In genomic region chr7:147245274-147245673, GRCh38 we compare ENCODE assay signal across 9 cellular contexts.
DNase-seq lines count a peak whose midpoint lies in the region; ATAC-seq and TF ChIP-seq lines count a peak whose summit lies in the region.
"Had no signal": no experiment of that assay in that cellular context is flagged by ENCODE, and none has a peak within 500 bp of the region (broad histone marks: within the 10 kb centered on the region; RNA-seq: fewer than 3 reads in every experiment).

No MANE protein-coding gene starts in this region.

- H3K27me3 Mint-ChIP-seq in T-cell, result no peaks in the 10 kb centered on the region
- H3K27me3 Mint-ChIP-seq: memory B cell had no signal

- no peak overlapping the region for H3K27ac Mint-ChIP-seq in T-cell
- H3K27ac Mint-ChIP-seq: memory B cell had no signal

- H3K4me3 ChIP-seq in AG09309 (ENCODE audit: control insufficient read depth, low read depth, low read length), result no peak overlapping the region
- H3K4me3 ChIP-seq in GM12864 (ENCODE audit: low read depth, low read length), result no peak overlapping the region

- ATAC-seq in HG03521 (IDR thresholded peaks at IDR 0.05; ENCODE audit: unreplicated experiment) (peak; percentile 56), T-cell (replicated peaks in 1 of 4) (no peak)

- H3K36me3 Mint-ChIP-seq in T-cell, result no peaks in the 10 kb centered on the region
- H3K36me3 Mint-ChIP-seq: memory B cell had no signal

- CTCF ChIA-PET in T-cell (lab: Charles Lee), result no interaction called here

- H3K4me3 Mint-ChIP-seq in T-cell, result no peak overlapping the region
- H3K4me3 Mint-ChIP-seq: memory B cell had no signal

- POLR2A ChIA-PET in T-cell (lab: Charles Lee), result no interaction called here

- DNase-seq in AG09309 (ENCODE audit: low read depth) (no peak), GM12864 (ENCODE audit: low read depth) (no peak), RPMI8226 (peak; percentile 70), fibroblast of gingiva (ENCODE audit: low read depth) (peak; percentile 3), pons (ENCODE audit: low spot score) (peak; percentile 41), SHP77 treated with DMSO at 0.1 percent for 48 hours (lab: John Stamatoyannopoulos, UW) (no peak), T-cell (no peak)

- TF ChIP-seq CTCF in AG09309 (IDR thresholded peaks at IDR 0.05; ENCODE audit: control insufficient read depth, insufficient read depth, low read depth, low read length, missing control alignments) (peak; percentile 73), GM12864 (IDR thresholded peaks at IDR 0.05; ENCODE audit: low read depth, low read length, missing control alignments) (peak; percentile 71)

- H3K4me1 Mint-ChIP-seq in T-cell, result no peaks in the 10 kb centered on the region
- H3K4me1 Mint-ChIP-seq: memory B cell had no signal

- H3K9me3 Mint-ChIP-seq in T-cell, result peaks cover 0 to 6% (median 3%) of the 10 kb centered on the region in 3 donors

Comparison
In these comparisons a context has a peak if more than half of its experiments do, and no peak if none do; other contexts are left out.
1. DNase-seq: peak in RPMI8226 (single experiment), fibroblast of gingiva (single experiment) and pons (single experiment); none in AG09309 (single experiment), GM12864 (single experiment), SHP77 treated with DMSO at 0.1 percent for 48 hours (single experiment) and T-cell (0 of 34).